8 cellular contexts compared by ENCODE assay signal in the genomic region with DNA sequence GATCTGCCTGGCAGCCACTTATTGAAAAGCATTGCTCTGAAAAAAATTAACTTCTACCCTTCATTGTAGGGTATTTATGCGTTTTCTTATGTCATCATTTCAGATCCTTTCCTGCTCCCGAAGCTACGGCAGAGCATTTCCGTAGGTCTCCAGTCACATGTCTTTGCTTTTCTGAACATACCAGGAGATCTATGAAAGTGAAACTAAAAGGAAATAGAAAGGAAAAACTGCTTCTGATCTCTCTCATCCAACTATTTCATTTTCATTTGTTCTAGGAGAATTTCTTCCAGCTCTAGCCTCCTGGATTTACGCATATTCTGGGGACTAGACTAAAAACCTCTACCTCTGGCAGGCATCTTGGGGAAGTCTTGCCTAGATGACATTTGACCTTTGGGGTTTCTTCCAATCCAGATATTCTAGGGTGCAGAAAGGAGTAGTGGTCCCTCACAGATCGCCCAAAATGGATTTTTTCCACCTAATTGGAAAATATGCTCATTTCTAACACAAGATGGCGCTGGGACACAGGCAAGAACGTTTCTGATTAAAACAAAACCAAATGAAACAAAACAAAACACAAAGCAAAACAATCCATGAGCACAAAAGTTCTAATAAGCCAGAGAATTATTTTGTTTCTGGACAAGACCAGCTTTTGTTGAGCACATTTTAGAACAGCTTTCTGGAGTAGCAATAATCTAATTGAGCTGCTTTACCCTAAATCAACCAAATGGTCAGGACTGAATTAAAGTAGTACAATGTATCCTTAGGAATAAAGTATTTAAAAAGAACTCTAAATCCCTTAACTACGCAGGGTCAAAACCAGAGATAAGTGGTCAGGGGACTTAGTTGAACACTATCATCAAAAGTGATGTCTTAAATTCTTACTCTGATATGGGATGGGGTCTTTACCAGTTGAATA. TPM values are rescaled to one million over a fixed set of nuclear protein-coding genes. Genes with fewer than 3 reads are reported as not detected.
DNase-seq lines count a peak whose midpoint lies in the region; ATAC-seq and TF ChIP-seq lines count a peak whose summit lies in the region.

No MANE protein-coding gene starts in this region.

- peak; percentile 45 for ATAC-seq in activated CD8-positive, alpha-beta memory T cell treated with anti-CD3 and anti-CD28 coated beads, Interleukin-2, amount 10 ng/mL, durations not matched to agents 7 days and 5 days
- ATAC-seq in WTC11 (no peak), GM21737 (IDR thresholded peaks at IDR 0.05; ENCODE audit: unreplicated experiment) (no peak), HG03097 (IDR thresholded peaks at IDR 0.05; ENCODE audit: low FRiP score, unreplicated experiment) (no peak)

- peaks cover 9% of the 10 kb centered on the region for H3K4me1 Mint-ChIP-seq in activated CD8-positive, alpha-beta memory T cell treated with anti-CD3 and anti-CD28 coated beads, Interleukin-2, amount 10 ng/mL, durations not matched to agents 7 days and 5 days
- peaks cover 20% of the 10 kb centered on the region for H3K4me1 Mint-ChIP-seq in WTC11
- H3K4me1 Mint-ChIP-seq in nephron progenitor cell: peaks cover 27% of the 10 kb centered on the region

- POLR2A ChIA-PET in WTC11 (lab: Charles Lee): interaction anchor here (0.7 kb wide), 1 partner anchor 488 kb away, joined by 4 read pairs; no protein-coding TSS in a partner anchor

- H3K27me3 Mint-ChIP-seq in activated CD8-positive, alpha-beta memory T cell treated with anti-CD3 and anti-CD28 coated beads, Interleukin-2, amount 10 ng/mL, durations not matched to agents 7 days and 5 days: peaks cover 4% of the 10 kb centered on the region
- H3K27me3 Mint-ChIP-seq in WTC11 (ENCODE audit: low read depth) (no peaks in the 10 kb centered on the region; the same call in 1 of the 2 replicates), nephron progenitor cell (ENCODE audit: low read depth, poor library complexity) (peaks cover 6% of the 10 kb centered on the region)

- H3K4me3 Mint-ChIP-seq in activated CD8-positive, alpha-beta memory T cell treated with anti-CD3 and anti-CD28 coated beads, Interleukin-2, amount 10 ng/mL, durations not matched to agents 7 days and 5 days: peak overlapping the region; percentile 0
- H3K4me3 Mint-ChIP-seq in WTC11: no peak overlapping the region
- no peak overlapping the region for H3K4me3 Mint-ChIP-seq in nephron progenitor cell

- H3K27ac Mint-ChIP-seq in activated CD8-positive, alpha-beta memory T cell treated with anti-CD3 and anti-CD28 coated beads, Interleukin-2, amount 10 ng/mL, durations not matched to agents 7 days and 5 days: no peak overlapping the region
- H3K27ac Mint-ChIP-seq in WTC11: no peak overlapping the region
- no peak overlapping the region for H3K27ac Mint-ChIP-seq in nephron progenitor cell

- H3K9me3 Mint-ChIP-seq in activated CD8-positive, alpha-beta memory T cell treated with anti-CD3 and anti-CD28 coated beads, Interleukin-2, amount 10 ng/mL, durations not matched to agents 7 days and 5 days (ENCODE audit: low read depth): no peaks in the 10 kb centered on the region
- H3K9me3 Mint-ChIP-seq in WTC11 (no peaks in the 10 kb centered on the region), nephron progenitor cell (no peaks in the 10 kb centered on the region)

- CTCF ChIA-PET in activated CD8-positive, alpha-beta memory T cell treated with anti-CD3 and anti-CD28 coated beads, Interleukin-2, amount 10 ng/mL, durations not matched to agents 7 days and 5 days (lab: Charles Lee): interaction anchor here (0.7 to 7.0 kb wide), 41 partner anchors 10 to 633 kb away, joined by 3 to 94 read pairs (median 5); partner anchors contain the start of genes FGF23 and PARP11
- CTCF ChIA-PET in WTC11 (lab: Charles Lee): interaction anchor here (0.7 to 4.8 kb wide), 13 partner anchors 12 to 398 kb away, joined by 3 to 27 read pairs (median 4); partner anchors contain the start of gene PARP11

- H3K36me3 Mint-ChIP-seq in activated CD8-positive, alpha-beta memory T cell treated with anti-CD3 and anti-CD28 coated beads, Interleukin-2, amount 10 ng/mL, durations not matched to agents 7 days and 5 days: no peaks in the 10 kb centered on the region
- H3K36me3 Mint-ChIP-seq in WTC11: no peaks in the 10 kb centered on the region
- no peaks in the 10 kb centered on the region for H3K36me3 Mint-ChIP-seq in nephron progenitor cell (ENCODE audit: low read depth)

- TF ChIP-seq CTCF in WTC11 (IDR thresholded peaks at IDR 0.05) (peak; percentile 57; the same call in 1 of the 2 replicates), nephron progenitor cell (IDR thresholded peaks at IDR 0.05) (peak; percentile 87)

- peak; percentile 50 for DNase-seq in activated CD8-positive, alpha-beta memory T cell treated with anti-CD3 and anti-CD28 coated beads, Interleukin-2, amount 10 ng/mL, durations not matched to agents 7 days and 5 days
- DNase-seq in activated CD8-positive, alpha-beta memory T cell treated with anti-CD3 and anti-CD28 coated beads for 24 hours: no peak
- DNase-seq in LoVo (ENCODE audit: low spot score): peak; percentile 53
- no peak for DNase-seq in WTC11 (ENCODE audit: low spot score)
- DNase-seq in fibroblast of gingiva (ENCODE audit: low read depth): peak; percentile 36
- DNase-seq in nephron progenitor cell: peak; percentile 21

TF ChIP-seq in WTC11, 78 proteins besides CTCF, POLR2A, EP300 and RAD21:
- TF ChIP-seq, protein P1, sequence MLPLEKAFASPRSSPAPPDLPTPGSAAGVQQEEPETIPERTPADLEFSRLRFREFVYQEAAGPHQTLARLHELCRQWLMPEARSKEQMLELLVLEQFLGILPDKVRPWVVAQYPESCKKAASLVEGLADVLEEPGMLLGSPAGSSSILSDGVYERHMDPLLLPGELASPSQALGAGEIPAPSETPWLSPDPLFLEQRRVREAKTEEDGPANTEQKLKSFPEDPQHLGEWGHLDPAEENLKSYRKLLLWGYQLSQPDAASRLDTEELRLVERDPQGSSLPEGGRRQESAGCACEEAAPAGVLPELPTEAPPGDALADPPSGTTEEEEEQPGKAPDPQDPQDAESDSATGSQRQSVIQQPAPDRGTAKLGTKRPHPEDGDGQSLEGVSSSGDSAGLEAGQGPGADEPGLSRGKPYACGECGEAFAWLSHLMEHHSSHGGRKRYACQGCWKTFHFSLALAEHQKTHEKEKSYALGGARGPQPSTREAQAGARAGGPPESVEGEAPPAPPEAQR (CRISPR knock-in tag; IDR thresholded peaks at IDR 0.05): no peak
- TF ChIP-seq, protein P2, sequence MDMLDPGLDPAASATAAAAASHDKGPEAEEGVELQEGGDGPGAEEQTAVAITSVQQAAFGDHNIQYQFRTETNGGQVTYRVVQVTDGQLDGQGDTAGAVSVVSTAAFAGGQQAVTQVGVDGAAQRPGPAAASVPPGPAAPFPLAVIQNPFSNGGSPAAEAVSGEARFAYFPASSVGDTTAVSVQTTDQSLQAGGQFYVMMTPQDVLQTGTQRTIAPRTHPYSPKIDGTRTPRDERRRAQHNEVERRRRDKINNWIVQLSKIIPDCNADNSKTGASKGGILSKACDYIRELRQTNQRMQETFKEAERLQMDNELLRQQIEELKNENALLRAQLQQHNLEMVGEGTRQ (CRISPR knock-in tag; IDR thresholded peaks at IDR 0.05): no peak

RNA-seq across cellular contexts. Expression of gene PARP11, which starts 12.2 kb away (rescaled TPM):
- 10 to 100 TPM; 15.9 to 29.7 TPM for total RNA-seq in activated CD8-positive, alpha-beta memory T cell treated with anti-CD3 and anti-CD28 coated beads, Interleukin-2, amount 10 ng/mL, durations not matched to agents 7 days and 5 days
- 8.0 to 11.0 TPM (median 9.5 TPM) in 3 replicates for total RNA-seq in WTC11 (2021)

Comparison
In these comparisons a context has a peak if more than half of its experiments do, and no peak if none do; other contexts are left out.
1. DNase-seq: peak in activated CD8-positive, alpha-beta memory T cell treated with anti-CD3 and anti-CD28 coated beads, Interleukin-2, amount 10 ng/mL, durations not matched to agents 7 days and 5 days (single experiment), LoVo (single experiment), fibroblast of gingiva (single experiment) and nephron progenitor cell (single experiment); none in activated CD8-positive, alpha-beta memory T cell treated with anti-CD3 and anti-CD28 coated beads for 24 hours (single experiment) and WTC11 (single experiment).